ENCODE assay signal across 1 cellular context in the genomic region with DNA sequence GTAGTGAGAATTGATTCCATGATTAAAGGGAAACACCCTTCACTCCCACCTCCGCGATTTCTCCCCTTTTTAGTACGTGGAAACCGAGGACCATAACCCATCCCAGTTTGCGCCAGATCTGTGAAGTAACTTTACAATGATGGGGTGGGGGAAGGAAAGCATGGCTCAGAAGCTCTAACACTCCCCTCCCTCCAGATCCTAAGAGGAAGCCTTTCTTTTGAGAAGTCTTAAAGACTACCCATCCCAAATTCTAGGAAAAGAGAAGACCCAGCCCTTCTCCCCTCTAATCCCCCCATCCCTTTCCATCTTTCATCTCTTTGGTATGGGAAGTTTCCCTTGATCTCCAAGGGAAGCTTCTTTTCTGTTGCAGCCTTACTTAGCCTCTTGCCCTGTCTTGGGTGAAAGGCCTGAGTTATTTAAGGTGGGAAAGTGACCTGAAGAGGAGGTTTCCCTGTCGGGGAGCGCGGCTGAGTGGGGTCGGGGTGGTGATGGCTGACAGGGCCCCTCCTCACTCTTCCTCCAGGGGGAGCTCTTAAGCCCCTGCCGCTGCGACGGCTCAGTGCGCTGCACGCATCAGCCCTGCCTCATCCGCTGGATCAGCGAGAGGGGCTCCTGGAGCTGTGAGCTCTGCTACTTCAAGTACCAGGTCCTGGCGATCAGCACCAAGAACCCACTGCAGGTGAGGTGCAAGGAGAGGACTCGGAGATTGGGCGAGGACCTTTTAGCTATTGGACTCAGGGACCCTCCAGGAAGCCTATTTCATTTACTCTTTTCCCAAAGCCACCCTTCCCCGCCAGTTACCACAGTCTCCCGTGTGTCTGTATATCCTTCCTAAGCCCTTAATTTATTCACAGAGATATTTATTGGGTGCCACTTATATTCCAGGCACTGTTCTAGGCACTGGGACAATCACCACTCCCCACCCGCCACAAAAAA.
TF ChIP-seq lines count a peak whose summit lies in the region.

No MANE protein-coding gene starts in this region.

TF ChIP-seq in HepG2, 621 proteins besides CTCF, POLR2A, EP300 and RAD21 (continued from another document and continues in another):
- TF ChIP-seq PRDM15 (CRISPR knock-in tag; IDR thresholded peaks at IDR 0.05), result no peak
- TF ChIP-seq HDAC1 (CRISPR knock-in tag; IDR thresholded peaks at IDR 0.05), result peak; percentile 35; the same call in 1 of the 2 replicates
- 0 out of 2 replicates have a peak, but pooled peaks have one; percentile 8 for TF ChIP-seq ZFY (CRISPR knock-in tag; IDR thresholded peaks at IDR 0.05)
- no peak for TF ChIP-seq DRAP1 (CRISPR knock-in tag; IDR thresholded peaks at IDR 0.05)
- TF ChIP-seq PBX2 (CRISPR knock-in tag; IDR thresholded peaks at IDR 0.05), result no peak
- TF ChIP-seq TAF1 (CRISPR knock-in tag; IDR thresholded peaks at IDR 0.05), result no peak
- TF ChIP-seq, protein P1, sequence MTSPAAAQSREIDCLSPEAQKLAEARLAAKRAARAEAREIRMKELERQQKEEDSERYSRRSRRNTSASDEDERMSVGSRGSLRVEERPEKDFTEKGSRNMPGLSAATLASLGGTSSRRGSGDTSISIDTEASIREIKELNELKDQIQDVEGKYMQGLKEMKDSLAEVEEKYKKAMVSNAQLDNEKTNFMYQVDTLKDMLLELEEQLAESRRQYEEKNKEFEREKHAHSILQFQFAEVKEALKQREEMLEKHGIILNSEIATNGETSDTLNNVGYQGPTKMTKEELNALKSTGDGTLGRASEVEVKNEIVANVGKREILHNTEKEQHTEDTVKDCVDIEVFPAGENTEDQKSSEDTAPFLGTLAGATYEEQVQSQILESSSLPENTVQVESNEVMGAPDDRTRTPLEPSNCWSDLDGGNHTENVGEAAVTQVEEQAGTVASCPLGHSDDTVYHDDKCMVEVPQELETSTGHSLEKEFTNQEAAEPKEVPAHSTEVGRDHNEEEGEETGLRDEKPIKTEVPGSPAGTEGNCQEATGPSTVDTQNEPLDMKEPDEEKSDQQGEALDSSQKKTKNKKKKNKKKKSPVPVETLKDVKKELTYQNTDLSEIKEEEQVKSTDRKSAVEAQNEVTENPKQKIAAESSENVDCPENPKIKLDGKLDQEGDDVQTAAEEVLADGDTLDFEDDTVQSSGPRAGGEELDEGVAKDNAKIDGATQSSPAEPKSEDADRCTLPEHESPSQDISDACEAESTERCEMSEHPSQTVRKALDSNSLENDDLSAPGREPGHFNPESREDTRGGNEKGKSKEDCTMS (CRISPR knock-in tag; conservative IDR thresholded peaks at IDR 0.05), result no peak
- TF ChIP-seq XRCC5 (optimal IDR thresholded peaks at IDR 0.05; ENCODE audit: low read length), result peak; percentile 89
- no peak for TF ChIP-seq ZNF468 (CRISPR knock-in tag; IDR thresholded peaks at IDR 0.05)
- TF ChIP-seq TP53 (CRISPR knock-in tag; conservative IDR thresholded peaks at IDR 0.05), result no peak
- no peak for TF ChIP-seq CREB1 (IDR thresholded peaks at IDR 0.05)
- no peak for TF ChIP-seq CREB1 (CRISPR knock-in tag; IDR thresholded peaks at IDR 0.05)
- TF ChIP-seq ZSCAN25 (CRISPR knock-in tag; IDR thresholded peaks at IDR 0.05), result peak; percentile 68
- TF ChIP-seq KLF12 (CRISPR knock-in tag; IDR thresholded peaks at IDR 0.05; ENCODE audit: borderline replicate concordance), result no peak
- TF ChIP-seq ZNF780A (CRISPR knock-in tag; IDR thresholded peaks at IDR 0.05), result no peak
- peak; percentile 42; the same call in 1 of the 2 replicates for TF ChIP-seq ZBTB7A (CRISPR knock-in tag; IDR thresholded peaks at IDR 0.05)
- no peak for TF ChIP-seq ZNF441 (CRISPR knock-in tag; IDR thresholded peaks at IDR 0.05; ENCODE audit: borderline replicate concordance)
- no peak for TF ChIP-seq FIP1L1 (IDR thresholded peaks at IDR 0.05; ENCODE audit: borderline replicate concordance, insufficient read depth, low read depth, low read length)
- TF ChIP-seq BCLAF1 (IDR thresholded peaks at IDR 0.05), result no peak
- TF ChIP-seq MAFF (IDR thresholded peaks at IDR 0.05; ENCODE audit: low read depth, low read length), result no peak
- no peak for TF ChIP-seq USF2 (IDR thresholded peaks at IDR 0.05; ENCODE audit: low read depth, low read length)
- no peak for TF ChIP-seq USF2 (CRISPR knock-in tag; IDR thresholded peaks at IDR 0.05; ENCODE audit: borderline replicate concordance)
- TF ChIP-seq ZNF235 (CRISPR knock-in tag; IDR thresholded peaks at IDR 0.05; ENCODE audit: borderline replicate concordance), result no peak
- TF ChIP-seq SP1 (IDR thresholded peaks at IDR 0.05), result no peak
- no peak for TF ChIP-seq SP1 (CRISPR knock-in tag; IDR thresholded peaks at IDR 0.05)
- no peak for TF ChIP-seq ZNF816 (CRISPR knock-in tag; IDR thresholded peaks at IDR 0.05; ENCODE audit: borderline replicate concordance)
- no peak for TF ChIP-seq SRSF4 (IDR thresholded peaks at IDR 0.05; ENCODE audit: low read depth, low read length, poor library complexity, severe bottlenecking)
- TF ChIP-seq, protein P2, sequence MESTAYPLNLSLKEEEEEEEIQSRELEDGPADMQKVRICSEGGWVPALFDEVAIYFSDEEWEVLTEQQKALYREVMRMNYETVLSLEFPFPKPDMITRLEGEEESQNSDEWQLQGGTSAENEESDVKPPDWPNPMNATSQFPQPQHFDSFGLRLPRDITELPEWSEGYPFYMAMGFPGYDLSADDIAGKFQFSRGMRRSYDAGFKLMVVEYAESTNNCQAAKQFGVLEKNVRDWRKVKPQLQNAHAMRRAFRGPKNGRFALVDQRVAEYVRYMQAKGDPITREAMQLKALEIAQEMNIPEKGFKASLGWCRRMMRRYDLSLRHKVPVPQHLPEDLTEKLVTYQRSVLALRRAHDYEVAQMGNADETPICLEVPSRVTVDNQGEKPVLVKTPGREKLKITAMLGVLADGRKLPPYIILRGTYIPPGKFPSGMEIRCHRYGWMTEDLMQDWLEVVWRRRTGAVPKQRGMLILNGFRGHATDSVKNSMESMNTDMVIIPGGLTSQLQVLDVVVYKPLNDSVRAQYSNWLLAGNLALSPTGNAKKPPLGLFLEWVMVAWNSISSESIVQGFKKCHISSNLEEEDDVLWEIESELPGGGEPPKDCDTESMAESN (CRISPR knock-in tag; conservative IDR thresholded peaks at IDR 0.05), result no peak
- 0 out of 2 replicates have a peak, but pooled peaks have one; percentile 46 for TF ChIP-seq ZNF350 (CRISPR knock-in tag; IDR thresholded peaks at IDR 0.05; ENCODE audit: borderline replicate concordance, low read depth)
- TF ChIP-seq REL (CRISPR knock-in tag; conservative IDR thresholded peaks at IDR 0.05), result no peak
- no peak for TF ChIP-seq RFX5 (IDR thresholded peaks at IDR 0.05; ENCODE audit: low read depth, low read length)
- peak; percentile 28; the same call in 1 of the 2 replicates for TF ChIP-seq MYC (CRISPR knock-in tag; IDR thresholded peaks at IDR 0.05; ENCODE audit: borderline replicate concordance)
- TF ChIP-seq PPARG (CRISPR knock-in tag; conservative IDR thresholded peaks at IDR 0.05), result no peak
